Comparison of ENCODE assay signal across 9 cellular contexts in genomic region chr17:77325826-77326581, GRCh38.
DNase-seq lines count a peak whose midpoint lies in the region; ATAC-seq, FAIRE-seq and TF ChIP-seq lines count a peak whose summit lies in the region.
"Had no signal": no experiment of that assay in that cellular context is flagged by ENCODE, and none has a peak within 500 bp of the region (broad histone marks: within the 10 kb centered on the region; RNA-seq: fewer than 3 reads in every experiment).

No MANE protein-coding gene starts in this region.

- H3K23ac ChIP-seq in H1 (ENCODE audit: insufficient read length) = no peak overlapping the region

- POLR2A ChIA-PET in H1 (lab: Charles Lee; ENCODE audit: partially characterized antibody) = interaction anchor here (0.5 kb wide), 1 partner anchor 471 kb away, joined by 3 read pairs; no protein-coding TSS in a partner anchor

- no peak for FAIRE-seq in H1 (lab: Jason Lieb, UNC)

- TF ChIP-seq CTCF in H1 (IDR thresholded peaks at IDR 0.05; ENCODE audit: control extremely low read depth in 1 of 3, insufficient read depth in 1 of 3, low read depth in 1 of 3, low read length in 3 of 3) (no peak), psoas muscle (IDR thresholded peaks at IDR 0.05) (no peak)

- no peak overlapping the region for H3K4me2 ChIP-seq in H1 (ENCODE audit: insufficient read depth in 1 of 2, low read depth in 2 of 2, low read length in 2 of 2)

- peaks cover 0 to 8% of the 10 kb centered on the region in 2 experiments; a peak in 1 of 4 replicates for H3K79me2 ChIP-seq in H1 (ENCODE audit: control insufficient read depth in 1 of 2, insufficient read depth in 2 of 2, low read length in 2 of 2)

- H3K9ac ChIP-seq in H1 (replicated peaks in 1 of 4; ENCODE audit: extremely low read depth in 1 of 4, low read depth in 3 of 4, low read length in 3 of 4) = no peak overlapping the region

- no peak overlapping the region for H4K5ac ChIP-seq in H1 (ENCODE audit: insufficient read length, low read depth, low read length)

- WGBS in H1 (ENCODE audit: extremely low coverage in 1 of 2, insufficient coverage in 1 of 2, insufficient read length in 1 of 2, insufficient replicate concordance in 2 of 2, low coverage in 1 of 2, low lambda C conversion rate in 2 of 2, missing lambda C conversion rate in 1 of 2), 2 experiments = 92% methylated on average over 18 of the region's 21 CpGs; no CpG with 5 or more reads in 1 of the 2 experiments
- 85 to 88% (median 86%) methylated on average over 21 of the region's 21 CpGs for WGBS in psoas muscle, 3 donors

- peaks cover 0 to 9% (median 3%) of the 10 kb centered on the region in 4 experiments; a peak in 5 of 7 replicates for H3K4me1 ChIP-seq in H1 (replicated peaks in 1 of 4; ENCODE audit: control insufficient read depth in 3 of 4, insufficient read depth in 4 of 4, low read length in 3 of 4)
- H3K4me1 ChIP-seq in psoas muscle = peaks cover 49% of the 10 kb centered on the region

- no peak overlapping the region for H3K14ac ChIP-seq in H1 (ENCODE audit: insufficient read length)

- no peaks in the 10 kb centered on the region for H3K9me3 ChIP-seq in H1 (ENCODE audit: insufficient read depth in 2 of 2, low read depth in 1 of 2, low read length in 1 of 2)
- no peaks in the 10 kb centered on the region for H3K9me3 ChIP-seq in psoas muscle

- H2BK15ac ChIP-seq in H1 (ENCODE audit: low read length) = peak overlapping the region; percentile 46; the same call in 1 of the 2 replicates

- no peak for TF ChIP-seq EP300 in H1 (IDR thresholded peaks at IDR 0.05; ENCODE audit: borderline replicate concordance in 1 of 2, low read depth in 2 of 2, low read length in 2 of 2)

- H3K23me2 ChIP-seq in H1 (ENCODE audit: low read depth, low read length) = no peaks in the 10 kb centered on the region

- no peak overlapping the region for H2AFZ ChIP-seq in H1 (ENCODE audit: low read length)

- H3K79me1 ChIP-seq in H1 (ENCODE audit: low read depth, low read length) = peaks cover 3% of the 10 kb centered on the region

- no peak overlapping the region for H3K4ac ChIP-seq in H1 (replicated peaks; ENCODE audit: insufficient read length, low read depth, low read length)

- H3K4me3 ChIP-seq in GM08714 (ENCODE audit: low read length) (peak overlapping the region; percentile 15; the same call in 1 of the 2 replicates), H1 (ENCODE audit: extremely low read depth in 1 of 4, insufficient read depth in 2 of 4, low read depth in 3 of 4, low read length in 4 of 4) (no peak overlapping the region), psoas muscle (no peak overlapping the region)
- H3K4me3 ChIP-seq: SK-N-MC had no signal

- no peak overlapping the region for H2BK20ac ChIP-seq in H1 (ENCODE audit: low read length)

- peak overlapping the region; percentile 31; the same call in 1 of the 2 replicates for H4K8ac ChIP-seq in H1 (ENCODE audit: extremely low read depth, insufficient read depth, low read length)

- CTCF ChIA-PET in H1 (lab: Charles Lee; ENCODE audit: partially characterized antibody) = interaction anchor here (0.8 to 7.7 kb wide), 5 partner anchors 35 to 104 kb away, joined by 3 to 80 read pairs (median 4); no protein-coding TSS in a partner anchor

- H4K20me1 ChIP-seq in H1 (replicated peaks in 1 of 2; ENCODE audit: control insufficient read depth in 1 of 2, insufficient read depth in 2 of 2, low read length in 2 of 2) = peaks cover 5% of the 10 kb centered on the region in 2 experiments

- no peak overlapping the region for H3K18ac ChIP-seq in H1 (ENCODE audit: extremely low read depth, low read length)

- ATAC-seq in psoas muscle (no peak), GM21515 (IDR thresholded peaks at IDR 0.05; ENCODE audit: unreplicated experiment) (no peak), GM21390 (IDR thresholded peaks at IDR 0.05; ENCODE audit: unreplicated experiment) (no peak)

- intact Hi-C loops in psoas muscle (cut with DNase I) = loop anchor here in 1 of 2 donors (5.0 kb wide), 1 partner anchor 101 kb away; no protein-coding TSS in a partner anchor

- DNase-seq in M059J (ENCODE audit: low read depth) (peak; percentile 47), H1 (ENCODE audit: low read depth in 1 of 2, low spot score in 2 of 2) (no peak), psoas muscle (no peak), OCI-M1 (lab: John Stamatoyannopoulos, UW) (no peak), NCI-H128 (lab: John Stamatoyannopoulos, UW; ENCODE audit: unreplicated experiment) (no peak)

- no peaks in the 10 kb centered on the region for H3K27me3 ChIP-seq in H1 (replicated peaks in 1 of 4; ENCODE audit: control insufficient read depth in 3 of 4, extremely low read depth in 1 of 4, insufficient read depth in 3 of 4, low read length in 3 of 4)
- no peaks in the 10 kb centered on the region for H3K27me3 ChIP-seq in psoas muscle (ENCODE audit: insufficient read depth in 3 of 3, low read length in 2 of 3)

- H2AK5ac ChIP-seq in H1 (ENCODE audit: low read depth, low read length) = peak overlapping the region; percentile 60; the same call in 1 of the 2 replicates

- no peak overlapping the region for H2BK12ac ChIP-seq in H1 (ENCODE audit: low read depth, low read length)

- H3K36me3 ChIP-seq in H1 (ENCODE audit: control insufficient read depth in 2 of 4, insufficient read depth in 4 of 4, low read length in 3 of 4) (no peaks in the 10 kb centered on the region), psoas muscle (ENCODE audit: insufficient read depth in 1 of 2, low read depth in 1 of 2) (no peaks in the 10 kb centered on the region)

- H2BK5ac ChIP-seq in H1 (ENCODE audit: low read depth, low read length) = 0 out of 2 replicates have a peak overlapping the region, but pooled peaks have one; percentile 60

- no peak overlapping the region for H4K91ac ChIP-seq in H1 (replicated peaks; ENCODE audit: insufficient read length, low read length)

- no peak for TF ChIP-seq RAD21 in H1 (IDR thresholded peaks at IDR 0.05 in 1 of 2, conservative IDR thresholded peaks at IDR 0.05 in 1 of 2; ENCODE audit: low read depth in 2 of 2, low read length in 2 of 2)

- no peak overlapping the region for H3K27ac ChIP-seq in H1 (ENCODE audit: low read depth, low read length)
- peak overlapping the region; percentile 88 for H3K27ac ChIP-seq in psoas muscle
- H3K27ac ChIP-seq: SK-N-MC had no signal

- TF ChIP-seq POLR2A in H1 (IDR thresholded peaks at IDR 0.05; ENCODE audit: control extremely low read depth in 1 of 2, low read depth in 2 of 2, low read length in 2 of 2) = no peak

- H2BK120ac ChIP-seq in H1 (replicated peaks; ENCODE audit: low read depth, low read length) = no peak overlapping the region

- no peak overlapping the region for H3K56ac ChIP-seq in H1 (replicated peaks; ENCODE audit: insufficient read length, low read depth, low read length)

TF ChIP-seq in H1, 55 proteins besides CTCF, POLR2A, EP300 and RAD21:
- no peak for TF ChIP-seq NANOG (IDR thresholded peaks at IDR 0.05; ENCODE audit: insufficient read depth, low read depth, low read length, poor library complexity, severe bottlenecking)
- TF ChIP-seq PHF8 (conservative IDR thresholded peaks at IDR 0.05; ENCODE audit: low read depth, low read length) = no peak
- TF ChIP-seq ZNF274 (IDR thresholded peaks at IDR 0.05; ENCODE audit: borderline replicate concordance, extremely low read depth, low read length) = no peak
- TF ChIP-seq EGR1 (IDR thresholded peaks at IDR 0.05; ENCODE audit: borderline replicate concordance, low read depth, low read length) = no peak
- no peak for TF ChIP-seq SIRT6 (IDR thresholded peaks at IDR 0.05; ENCODE audit: low read length)
- TF ChIP-seq CBX5 (IDR thresholded peaks at IDR 0.05; ENCODE audit: low read depth, low read length) = no peak
- TF ChIP-seq SAP30 (IDR thresholded peaks at IDR 0.05; ENCODE audit: insufficient read depth, insufficient replicate concordance, low read length) = no peak
- no peak for TF ChIP-seq BRCA1 (IDR thresholded peaks at IDR 0.05; ENCODE audit: low read depth, low read length)
- no peak for TF ChIP-seq ASH2L (IDR thresholded peaks at IDR 0.05; ENCODE audit: low read length)
- no peak for TF ChIP-seq TCF12 (IDR thresholded peaks at IDR 0.05; ENCODE audit: low read depth, low read length)
- TF ChIP-seq SP4 (IDR thresholded peaks at IDR 0.05; ENCODE audit: low read length) = no peak
- TF ChIP-seq KDM4A (IDR thresholded peaks at IDR 0.05; ENCODE audit: low read depth, low read length, severe bottlenecking) = no peak
- no peak for TF ChIP-seq NRF1 (IDR thresholded peaks at IDR 0.05; ENCODE audit: low read depth, low read length)
